16 cellular contexts compared by ENCODE assay signal in genomic region chr4:105399535-105400161, GRCh38.
A peak's percentile ranks its signal among the peaks of the same experiment; 100 is the strongest.
DNase-seq lines count a peak whose midpoint lies in the region; ATAC-seq and TF ChIP-seq lines count a peak whose summit lies in the region.
"Had no signal": no experiment of that assay in that cellular context is flagged by ENCODE, and none has a peak within 500 bp of the region (broad histone marks: within the 10 kb centered on the region; RNA-seq: fewer than 3 reads in every experiment).

No MANE protein-coding gene starts in this region.

- peak overlapping the region; percentile 31; the same call in 1 of the 2 replicates for H3K27ac ChIP-seq in ACC112 (ENCODE audit: low read depth, low read length)

- H3K36me3 ChIP-seq in ACC112 (ENCODE audit: insufficient read depth, low read length): peaks cover 11% of the 10 kb centered on the region

- ATAC-seq in T-helper 17 cell (no peak), HG03520 (IDR thresholded peaks at IDR 0.05; ENCODE audit: unreplicated experiment) (no peak), left cardiac atrium (no peak)
- ATAC-seq: stimulated activated naive B cell treated with anti-CD40 and anti-IgM and Interleukin-4, amounts not matched to agents 10 μg/mL and 1 μg/mL and 100 μg/mL, for 72 hours had no signal

- H2AFZ ChIP-seq in ACC112 (ENCODE audit: low read length, unreplicated experiment): peak overlapping the region; percentile 71

- DNase-seq in HFF-Myc (ENCODE audit: extremely low read depth, low read depth) (peak; percentile 38), T-helper 17 cell (no peak), fibroblast of the conjunctiva (ENCODE audit: low read depth) (peak; percentile 86), left cardiac atrium (no peak), COR-L47 (lab: John Stamatoyannopoulos, UW) (no peak)
- no peak for DNase-seq in activated CD8-positive, alpha-beta memory T cell treated with anti-CD3 and anti-CD28 coated beads, Interleukin-2, amount 50 U/mL, for 48 hours
- DNase-seq: activated T-cell treated with anti-CD3 and anti-CD28 coated beads for 4 hours; BE2C; NCI-H146; nephron progenitor cell; NK-92 treated with Interleukin-12 subunit alpha and Interleukin-12 subunit beta, amount 100 ng/mL, for 24 hours; stimulated activated naive B cell treated with anti-CD40 and anti-IgM and Interleukin-4, amounts not matched to agents 10 μg/mL and 1 μg/mL and 100 μg/mL, for 72 hours; T1000 had no signal

- no peaks in the 10 kb centered on the region for H3K9me3 ChIP-seq in T-helper 17 cell (ENCODE audit: control insufficient read depth, low read length, poor library complexity, severe bottlenecking)
- H3K9me3 ChIP-seq: BE2C had no signal

- peaks cover 7% of the 10 kb centered on the region for H3K36me3 Mint-ChIP-seq in T-helper 17 cell (ENCODE audit: low read depth)

- peaks cover 5% of the 10 kb centered on the region for H3K4me1 Mint-ChIP-seq in T-helper 17 cell
- H3K4me1 Mint-ChIP-seq: brain; nephron progenitor cell; stimulated activated naive B cell treated with anti-CD40 and anti-IgM and Interleukin-4, amounts not matched to agents 10 μg/mL and 1 μg/mL and 100 μg/mL, for 72 hours had no signal

- no peaks in the 10 kb centered on the region for H3K27me3 Mint-ChIP-seq in T-helper 17 cell
- H3K27me3 Mint-ChIP-seq: stimulated activated naive B cell treated with anti-CD40 and anti-IgM and Interleukin-4, amounts not matched to agents 10 μg/mL and 1 μg/mL and 100 μg/mL, for 72 hours had no signal

- intact Hi-C loops in left cardiac atrium (cut with DNase I): no loop called here

- no peaks in the 10 kb centered on the region for H3K27me3 ChIP-seq in ACC112 (ENCODE audit: insufficient read depth, low read length)
- H3K27me3 ChIP-seq: BE2C had no signal

- no peaks in the 10 kb centered on the region for H3K4me1 ChIP-seq in ACC112 (ENCODE audit: control insufficient read depth, insufficient read depth, low read length, unreplicated experiment)
- H3K4me1 ChIP-seq: BE2C had no signal

- H3K4me3 ChIP-seq in ACC112 (ENCODE audit: low read depth, low read length): no peak overlapping the region
- no peak overlapping the region for H3K4me3 ChIP-seq in HFF-Myc (replicated peaks; ENCODE audit: low read depth, low read length)

- H3K79me2 ChIP-seq in ACC112 (ENCODE audit: control insufficient read depth, insufficient read depth, low read length, unreplicated experiment): no peaks in the 10 kb centered on the region

- H3K27ac Mint-ChIP-seq in T-helper 17 cell: peak overlapping the region; percentile 5
- H3K27ac Mint-ChIP-seq: brain; nephron progenitor cell; stimulated activated naive B cell treated with anti-CD40 and anti-IgM and Interleukin-4, amounts not matched to agents 10 μg/mL and 1 μg/mL and 100 μg/mL, for 72 hours had no signal

- TF ChIP-seq CTCF in HFF-Myc (IDR thresholded peaks at IDR 0.05; ENCODE audit: low read depth, low read length, missing control alignments): no peak

- H3K4me3 Mint-ChIP-seq in T-helper 17 cell: no peak overlapping the region
- H3K4me3 Mint-ChIP-seq: brain; nephron progenitor cell; stimulated activated naive B cell treated with anti-CD40 and anti-IgM and Interleukin-4, amounts not matched to agents 10 μg/mL and 1 μg/mL and 100 μg/mL, for 72 hours had no signal

Comparison
In these comparisons a context has a peak if more than half of its experiments do, and no peak if none do; other contexts are left out.
1. DNase-seq: peak in HFF-Myc (single experiment) and fibroblast of the conjunctiva (single experiment); none in T-helper 17 cell (0 of 3), left cardiac atrium (single experiment), activated CD8-positive, alpha-beta memory T cell treated with anti-CD3 and anti-CD28 coated beads, Interleukin-2, amount 50 U/mL, for 48 hours (single experiment) and COR-L47 (single experiment).